In the genomic region with DNA sequence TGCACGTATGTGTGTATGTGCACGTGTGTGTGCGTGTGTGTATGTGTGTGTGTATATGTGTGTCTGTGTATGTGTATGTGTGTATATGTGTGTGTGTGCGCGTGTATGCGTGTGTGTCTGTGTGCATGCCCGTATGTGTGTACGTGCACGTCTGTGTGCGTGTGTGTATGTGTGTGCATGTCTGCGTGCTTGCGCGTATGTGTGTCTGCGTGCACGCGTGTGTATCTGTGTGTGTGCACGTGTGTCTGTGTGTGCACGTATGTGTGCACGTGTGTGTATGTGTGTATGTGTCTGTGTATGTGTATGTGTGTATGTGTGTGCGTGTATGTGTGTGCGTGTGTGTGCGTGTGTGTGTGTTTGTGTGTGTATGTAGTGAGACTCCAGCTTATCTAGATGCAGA, we compare ENCODE assay signal across 17 cellular contexts.
DNase-seq lines count a peak whose midpoint lies in the region; ATAC-seq, FAIRE-seq and TF ChIP-seq lines count a peak whose summit lies in the region.
"Had no signal": no experiment of that assay in that cellular context is flagged by ENCODE, and none has a peak within 500 bp of the region (broad histone marks: within the 10 kb centered on the region; RNA-seq: fewer than 3 reads in every experiment).

No MANE protein-coding gene starts in this region.

- no peak overlapping the region for H2BK12ac ChIP-seq in H9 (ENCODE audit: insufficient read length, low read depth, low read length)
- H2BK12ac ChIP-seq in mesenchymal stem cell (ENCODE audit: low read length in 2 of 2), result no peak overlapping the region

- H4K8ac ChIP-seq in H9 (replicated peaks; ENCODE audit: insufficient read length, low read depth, low read length) (peak overlapping the region; percentile 33), mesenchymal stem cell (ENCODE audit: low read length) (no peak overlapping the region)

- H4K5ac ChIP-seq in H9 (ENCODE audit: insufficient read length, low read depth, low read length), result no peak overlapping the region

- H4K91ac ChIP-seq in H9 (ENCODE audit: insufficient read length, low read depth, low read length), result no peak overlapping the region
- H4K91ac ChIP-seq in mesenchymal stem cell (ENCODE audit: low read length), result peak overlapping the region; percentile 59

- H3K56ac ChIP-seq in H9 (ENCODE audit: insufficient read length, low read depth, low read length), result no peak overlapping the region

- ATAC-seq in WTC11, result no peak
- peak; percentile 23 for ATAC-seq in upper lobe of right lung
- ATAC-seq: CD8-positive, alpha-beta T cell; HCT116; K562 had no signal

- H3K9me3 Mint-ChIP-seq in H9 (peaks cover 18 to 23% of the 10 kb centered on the region in 2 experiments), WTC11 (peaks cover 28% of the 10 kb centered on the region), progenitor cell of endocrine pancreas (ENCODE audit: low read depth) (peaks cover 11% of the 10 kb centered on the region)
- H3K9me3 Mint-ChIP-seq: CD8-positive, alpha-beta T cell had no signal

- FAIRE-seq in kidney (lab: Jason Lieb, UNC), result no peak
- FAIRE-seq: H54, K562 had no signal

- H2BK5ac ChIP-seq in H9 (ENCODE audit: insufficient read length, low read length), result peak overlapping the region; percentile 16
- no peak overlapping the region for H2BK5ac ChIP-seq in mesenchymal stem cell (ENCODE audit: low read depth, low read length, poor library complexity, severe bottlenecking)

- H3K27me3 ChIP-seq in H9 (ENCODE audit: insufficient read depth, low read length) (no peaks in the 10 kb centered on the region), mesenchymal stem cell (ENCODE audit: control insufficient read depth in 1 of 2, insufficient read depth in 1 of 2, low read length in 2 of 2) (peaks cover 0 to 6% of the 10 kb centered on the region in 2 experiments), upper lobe of right lung (no peaks in the 10 kb centered on the region)
- H3K27me3 ChIP-seq: BLaER1 treated with 17β-estradiol and CSF1 and Interleukin-3, amounts not matched to agents 10 nM and 100 nM had no signal

- H3K14ac ChIP-seq in H9 (ENCODE audit: insufficient read depth, low read length), result no peak overlapping the region; the same call in 1 of the 2 replicates
- H3K14ac ChIP-seq in mesenchymal stem cell (ENCODE audit: low read length in 2 of 2), result peak overlapping the region in 1 of 2 experiments; percentile 77

- H3K4ac ChIP-seq in H9 (ENCODE audit: low read depth, low read length) (no peak overlapping the region), mesenchymal stem cell (ENCODE audit: low read depth in 1 of 2, low read length in 2 of 2) (no peak overlapping the region)

- H3K4me1 Mint-ChIP-seq in H9 (peaks cover 13 to 22% of the 10 kb centered on the region in 2 experiments), WTC11 (peaks cover 24% of the 10 kb centered on the region), progenitor cell of endocrine pancreas (ENCODE audit: low read depth) (peaks cover 13% of the 10 kb centered on the region)
- H3K4me1 Mint-ChIP-seq: B cell had no signal

- H2BK20ac ChIP-seq in H9 (ENCODE audit: low read depth, low read length, poor library complexity, severe bottlenecking), result no peak overlapping the region

- H3K9me3 ChIP-seq in H9 (ENCODE audit: control insufficient read depth, low read depth, low read length) (no peaks in the 10 kb centered on the region), mesenchymal stem cell (ENCODE audit: control insufficient read depth, low read length) (no peaks in the 10 kb centered on the region), upper lobe of right lung (no peaks in the 10 kb centered on the region), kidney (ENCODE audit: control insufficient read depth in 1 of 2, low read length in 2 of 2) (no peaks in the 10 kb centered on the region)

- no peak overlapping the region for H3K4me2 ChIP-seq in H9 (ENCODE audit: insufficient read depth, insufficient read length, low read length)
- H3K4me2 ChIP-seq in mesenchymal stem cell (ENCODE audit: low read length, poor library complexity, severe bottlenecking), result no peak overlapping the region
- H3K4me2 ChIP-seq: BLaER1 treated with 17β-estradiol and CSF1 and Interleukin-3, amounts not matched to agents 10 nM and 100 nM had no signal

- H2BK120ac ChIP-seq in H9 (ENCODE audit: low read depth, low read length, poor library complexity, severe bottlenecking) (no peak overlapping the region), mesenchymal stem cell (ENCODE audit: low read depth, low read length) (no peak overlapping the region)

- H3K4me1 ChIP-seq in H9 (ENCODE audit: insufficient read depth, low read length), result no peaks in the 10 kb centered on the region; the same call in 1 of the 2 replicates
- peaks cover 2% of the 10 kb centered on the region for H3K4me1 ChIP-seq in mesenchymal stem cell (ENCODE audit: control insufficient read depth, insufficient read depth, low read depth, low read length)
- H3K4me1 ChIP-seq in upper lobe of right lung, result no peaks in the 10 kb centered on the region
- H3K4me1 ChIP-seq in kidney (ENCODE audit: control insufficient read depth in 1 of 2, insufficient read depth in 1 of 2, low read depth in 1 of 2, low read length in 2 of 2), result no peaks in the 10 kb centered on the region

- H3K18ac ChIP-seq in H9 (ENCODE audit: insufficient read length, low read depth, low read length) (peak overlapping the region; percentile 38), mesenchymal stem cell (ENCODE audit: low read depth in 1 of 2, low read length in 2 of 2) (no peak overlapping the region)

- no peak overlapping the region for H3K9ac ChIP-seq in H9 (ENCODE audit: extremely low read depth, insufficient read length, low read length)
- no peak overlapping the region for H3K9ac ChIP-seq in mesenchymal stem cell (ENCODE audit: low read length)
- no peak overlapping the region for H3K9ac ChIP-seq in kidney (ENCODE audit: low read length in 2 of 2)
- H3K9ac ChIP-seq: BLaER1 treated with 17β-estradiol and CSF1 and Interleukin-3, amounts not matched to agents 10 nM and 100 nM had no signal

- DNase-seq in H9 (no peak), WTC11 (ENCODE audit: low spot score) (no peak), mesenchymal stem cell (no peak), upper lobe of right lung (no peak), progenitor cell of endocrine pancreas (ENCODE audit: low spot score, unreplicated experiment) (no peak), kidney (no peak)
- DNase-seq in activated CD8-positive, alpha-beta memory T cell treated with anti-CD3 and anti-CD28 coated beads, Interleukin-2, amount 50 U/mL, for 48 hours, result no peak
- DNase-seq: Calu3; CD8-positive, alpha-beta T cell; DMS79 treated with DMSO at 0.1 percent for 48 hours; GF-D8; IMR-90 had no signal

- H2AK5ac ChIP-seq in H9 (ENCODE audit: insufficient read length, low read length) (no peak overlapping the region), mesenchymal stem cell (ENCODE audit: low read length, severe bottlenecking) (no peak overlapping the region)

- POLR2A ChIA-PET in WTC11 (lab: Charles Lee), result no interaction called here

- H3K79me2 ChIP-seq in H9 (ENCODE audit: insufficient read depth, low read length), result 0 out of 2 replicates have a peak, but pooled peaks cover 4% of the 10 kb centered on the region

- no peaks in the 10 kb centered on the region for H3K79me1 ChIP-seq in H9 (ENCODE audit: insufficient read depth, low read depth, low read length, poor library complexity, severe bottlenecking)
- H3K79me1 ChIP-seq in mesenchymal stem cell (replicated peaks; ENCODE audit: low read length, poor library complexity, severe bottlenecking), result no peaks in the 10 kb centered on the region

- no peak overlapping the region for H3T11ph ChIP-seq in H9 (ENCODE audit: low read length)

- no CpG with 5 or more reads among the region's 22 CpGs for WGBS in H9 (ENCODE audit: extremely low coverage, insufficient read length, low lambda C conversion rate)
- 92% methylated on average over 22 of the region's 22 CpGs for WGBS in mesenchymal stem cell

- no peaks in the 10 kb centered on the region for H3K27me3 Mint-ChIP-seq in H9 (ENCODE audit: low read depth)
- H3K27me3 Mint-ChIP-seq in WTC11 (ENCODE audit: low read depth), result no peaks in the 10 kb centered on the region
- no peaks in the 10 kb centered on the region for H3K27me3 Mint-ChIP-seq in progenitor cell of endocrine pancreas

- intact Hi-C loops in upper lobe of right lung (cut with DNase I), result no loop called here
- intact Hi-C loops in kidney (cut with DNase I), result no loop called here

- H4K20me1 ChIP-seq in H9 (ENCODE audit: control insufficient read depth, insufficient read depth, insufficient read length), result no peaks in the 10 kb centered on the region
- H4K20me1 ChIP-seq: BLaER1 treated with 17β-estradiol and CSF1 and Interleukin-3, amounts not matched to agents 10 nM and 100 nM had no signal

- H3K4me3 Mint-ChIP-seq in H9 (peak overlapping the region in 1 of 2 experiments; percentile 9; a peak in 1 of 5 replicates), WTC11 (no peak overlapping the region), progenitor cell of endocrine pancreas (ENCODE audit: low read depth) (no peak overlapping the region)
- H3K4me3 Mint-ChIP-seq: B cell; CD8-positive, alpha-beta T cell had no signal

- H3K4me3 ChIP-seq in mesenchymal stem cell (ENCODE audit: insufficient read depth in 1 of 2, low read depth in 1 of 2, low read length in 2 of 2), result peak overlapping the region in 1 of 2 experiments; percentile 20
- H3K4me3 ChIP-seq in upper lobe of right lung, result no peak overlapping the region
- no peak overlapping the region for H3K4me3 ChIP-seq in kidney (ENCODE audit: low read length in 2 of 2)
- H3K4me3 ChIP-seq: BLaER1 treated with 17β-estradiol and CSF1 and Interleukin-3, amounts not matched to agents 10 nM and 100 nM; K562 had no signal

- H3K27ac ChIP-seq in H9 (ENCODE audit: insufficient read length, low read depth, low read length), result no peak overlapping the region
- no peak overlapping the region for H3K27ac ChIP-seq in mesenchymal stem cell (ENCODE audit: low read length, poor library complexity, severe bottlenecking)
- no peak overlapping the region for H3K27ac ChIP-seq in upper lobe of right lung
- H3K27ac ChIP-seq in kidney (ENCODE audit: low read depth in 2 of 2, low read length in 2 of 2), result no peak overlapping the region
- H3K27ac ChIP-seq: BLaER1 treated with 17β-estradiol and CSF1 and Interleukin-3, amounts not matched to agents 10 nM and 100 nM had no signal

- H3K23ac ChIP-seq in H9 (ENCODE audit: insufficient read length, low read depth, low read length), result no peak overlapping the region
- no peak overlapping the region for H3K23ac ChIP-seq in mesenchymal stem cell (ENCODE audit: low read length in 2 of 2)

- H2AFZ ChIP-seq in H9 (ENCODE audit: low read length) (no peak overlapping the region), mesenchymal stem cell (ENCODE audit: low read depth, low read length) (no peak overlapping the region)

- CTCF ChIA-PET in WTC11 (lab: Charles Lee), result no interaction called here

- H3K36me3 ChIP-seq in mesenchymal stem cell (ENCODE audit: control insufficient read depth in 1 of 2, insufficient read depth in 2 of 2, low read depth in 1 of 2, low read length in 2 of 2) (no peaks in the 10 kb centered on the region), upper lobe of right lung (no peaks in the 10 kb centered on the region), kidney (ENCODE audit: control insufficient read depth in 1 of 2, insufficient read depth in 2 of 2, low read length in 2 of 2) (no peaks in the 10 kb centered on the region)
- H3K36me3 ChIP-seq: BLaER1 treated with 17β-estradiol and CSF1 and Interleukin-3, amounts not matched to agents 10 nM and 100 nM had no signal

- H2BK15ac ChIP-seq in H9 (ENCODE audit: low read depth, low read length) (no peak overlapping the region), mesenchymal stem cell (ENCODE audit: low read depth, poor library complexity, severe bottlenecking) (no peak overlapping the region)

- TF ChIP-seq CTCF in H9 (conservative IDR thresholded peaks at IDR 0.05) (no peak), WTC11 (IDR thresholded peaks at IDR 0.05) (no peak), upper lobe of right lung (IDR thresholded peaks at IDR 0.05) (no peak), progenitor cell of endocrine pancreas (IDR thresholded peaks at IDR 0.05; ENCODE audit: unreplicated experiment) (no peak), kidney (IDR thresholded peaks at IDR 0.05; ENCODE audit: borderline replicate concordance, extremely low read depth, insufficient read depth) (no peak)

- H3K36me3 Mint-ChIP-seq in H9 (ENCODE audit: insufficient read depth in 1 of 3, low read depth in 3 of 3) (peaks cover 11 to 16% (median 16%) of the 10 kb centered on the region in 3 experiments), WTC11 (peaks cover 26% of the 10 kb centered on the region), progenitor cell of endocrine pancreas (ENCODE audit: insufficient read depth) (peaks cover 3% of the 10 kb centered on the region)
- H3K36me3 Mint-ChIP-seq: CD8-positive, alpha-beta T cell had no signal

- H3K27ac Mint-ChIP-seq in H9 (peak overlapping the region in 2 of 3 experiments; percentile 9 to 76; a peak in 3 of 7 replicates), WTC11 (peak overlapping the region; percentile 94), progenitor cell of endocrine pancreas (no peak overlapping the region)
- H3K27ac Mint-ChIP-seq: B cell; CD8-positive, alpha-beta T cell had no signal

- H3K23me2 ChIP-seq in H9 (ENCODE audit: insufficient read length, low read depth, low read length, poor library complexity, severe bottlenecking), result peaks cover 3% of the 10 kb centered on the region
